Comparison of ENCODE assay signal across 1 cellular context in genomic region chrX:53287493-53288138, GRCh38.
TF ChIP-seq lines count a peak whose summit lies in the region.

No MANE protein-coding gene starts in this region.

TF ChIP-seq in HEK293, 187 proteins besides CTCF, POLR2A, EP300 and RAD21 (continued from another document):
- TF ChIP-seq SP3 (tag by site-specific recombination; IDR thresholded peaks at IDR 0.05) (peak; percentile 24; the same call in 1 of the 2 replicates), ZNF600 (tag by site-specific recombination; IDR thresholded peaks at IDR 0.05) (peak; percentile 92), ZNF830 (tag by site-specific recombination; IDR thresholded peaks at IDR 0.05; ENCODE audit: low read depth) (no peak), ZBTB20 (tag by site-specific recombination; IDR thresholded peaks at IDR 0.05) (peak; percentile 13; the same call in 1 of the 2 replicates), SP2 (tag by site-specific recombination; IDR thresholded peaks at IDR 0.05) (peak; percentile 47), ZBTB17 (tag by site-specific recombination; IDR thresholded peaks at IDR 0.05) (peak; percentile 47; the same call in 1 of the 2 replicates), ZIC2 (tag by site-specific recombination; IDR thresholded peaks at IDR 0.05) (peak; percentile 44; the same call in 1 of the 2 replicates), ZNF133 (tag by site-specific recombination; IDR thresholded peaks at IDR 0.05) (no peak), KLF8 (tag by site-specific recombination; IDR thresholded peaks at IDR 0.05) (0 out of 2 replicates have a peak, but pooled peaks have one; percentile 23), HOXC10 (CRISPR knock-in tag; IDR thresholded peaks at IDR 0.05) (no peak), GLIS1 (tag by site-specific recombination; IDR thresholded peaks at IDR 0.05) (peak; percentile 77), ZNF621 (tag by site-specific recombination; IDR thresholded peaks at IDR 0.05) (no peak), ZNF366 (tag by site-specific recombination; conservative IDR thresholded peaks at IDR 0.05) (peak; percentile 55), ZSCAN4 (tag by site-specific recombination; IDR thresholded peaks at IDR 0.05) (no peak), RBAK (tag by site-specific recombination; IDR thresholded peaks at IDR 0.05) (no peak), SP7 (tag by site-specific recombination; IDR thresholded peaks at IDR 0.05) (peak; percentile 91), ZNF132 (tag by site-specific recombination; IDR thresholded peaks at IDR 0.05; ENCODE audit: borderline replicate concordance) (no peak), GLIS2 (tag by site-specific recombination; IDR thresholded peaks at IDR 0.05) (no peak), ZNF610 (tag by site-specific recombination; IDR thresholded peaks at IDR 0.05; ENCODE audit: borderline replicate concordance) (no peak)
- TF ChIP-seq, protein P1, sequence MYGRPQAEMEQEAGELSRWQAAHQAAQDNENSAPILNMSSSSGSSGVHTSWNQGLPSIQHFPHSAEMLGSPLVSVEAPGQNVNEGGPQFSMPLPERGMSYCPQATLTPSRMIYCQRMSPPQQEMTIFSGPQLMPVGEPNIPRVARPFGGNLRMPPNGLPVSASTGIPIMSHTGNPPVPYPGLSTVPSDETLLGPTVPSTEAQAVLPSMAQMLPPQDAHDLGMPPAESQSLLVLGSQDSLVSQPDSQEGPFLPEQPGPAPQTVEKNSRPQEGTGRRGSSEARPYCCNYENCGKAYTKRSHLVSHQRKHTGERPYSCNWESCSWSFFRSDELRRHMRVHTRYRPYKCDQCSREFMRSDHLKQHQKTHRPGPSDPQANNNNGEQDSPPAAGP (tag by site-specific recombination; IDR thresholded peaks at IDR 0.05) = peak; percentile 21; the same call in 1 of the 2 replicates
- TF ChIP-seq, protein P2, sequence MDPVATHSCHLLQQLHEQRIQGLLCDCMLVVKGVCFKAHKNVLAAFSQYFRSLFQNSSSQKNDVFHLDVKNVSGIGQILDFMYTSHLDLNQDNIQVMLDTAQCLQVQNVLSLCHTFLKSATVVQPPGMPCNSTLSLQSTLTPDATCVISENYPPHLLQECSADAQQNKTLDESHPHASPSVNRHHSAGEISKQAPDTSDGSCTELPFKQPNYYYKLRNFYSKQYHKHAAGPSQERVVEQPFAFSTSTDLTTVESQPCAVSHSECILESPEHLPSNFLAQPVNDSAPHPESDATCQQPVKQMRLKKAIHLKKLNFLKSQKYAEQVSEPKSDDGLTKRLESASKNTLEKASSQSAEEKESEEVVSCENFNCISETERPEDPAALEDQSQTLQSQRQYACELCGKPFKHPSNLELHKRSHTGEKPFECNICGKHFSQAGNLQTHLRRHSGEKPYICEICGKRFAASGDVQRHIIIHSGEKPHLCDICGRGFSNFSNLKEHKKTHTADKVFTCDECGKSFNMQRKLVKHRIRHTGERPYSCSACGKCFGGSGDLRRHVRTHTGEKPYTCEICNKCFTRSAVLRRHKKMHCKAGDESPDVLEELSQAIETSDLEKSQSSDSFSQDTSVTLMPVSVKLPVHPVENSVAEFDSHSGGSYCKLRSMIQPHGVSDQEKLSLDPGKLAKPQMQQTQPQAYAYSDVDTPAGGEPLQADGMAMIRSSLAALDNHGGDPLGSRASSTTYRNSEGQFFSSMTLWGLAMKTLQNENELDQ (tag by site-specific recombination; IDR thresholded peaks at IDR 0.05; ENCODE audit: low read depth) = no peak
- TF ChIP-seq, protein P3, sequence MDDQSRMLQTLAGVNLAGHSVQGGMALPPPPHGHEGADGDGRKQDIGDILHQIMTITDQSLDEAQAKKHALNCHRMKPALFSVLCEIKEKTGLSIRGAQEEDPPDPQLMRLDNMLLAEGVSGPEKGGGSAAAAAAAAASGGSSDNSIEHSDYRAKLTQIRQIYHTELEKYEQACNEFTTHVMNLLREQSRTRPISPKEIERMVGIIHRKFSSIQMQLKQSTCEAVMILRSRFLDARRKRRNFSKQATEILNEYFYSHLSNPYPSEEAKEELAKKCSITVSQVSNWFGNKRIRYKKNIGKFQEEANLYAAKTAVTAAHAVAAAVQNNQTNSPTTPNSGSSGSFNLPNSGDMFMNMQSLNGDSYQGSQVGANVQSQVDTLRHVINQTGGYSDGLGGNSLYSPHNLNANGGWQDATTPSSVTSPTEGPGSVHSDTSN (CRISPR knock-in tag; IDR thresholded peaks at IDR 0.05) = no peak
- TF ChIP-seq, protein P4, sequence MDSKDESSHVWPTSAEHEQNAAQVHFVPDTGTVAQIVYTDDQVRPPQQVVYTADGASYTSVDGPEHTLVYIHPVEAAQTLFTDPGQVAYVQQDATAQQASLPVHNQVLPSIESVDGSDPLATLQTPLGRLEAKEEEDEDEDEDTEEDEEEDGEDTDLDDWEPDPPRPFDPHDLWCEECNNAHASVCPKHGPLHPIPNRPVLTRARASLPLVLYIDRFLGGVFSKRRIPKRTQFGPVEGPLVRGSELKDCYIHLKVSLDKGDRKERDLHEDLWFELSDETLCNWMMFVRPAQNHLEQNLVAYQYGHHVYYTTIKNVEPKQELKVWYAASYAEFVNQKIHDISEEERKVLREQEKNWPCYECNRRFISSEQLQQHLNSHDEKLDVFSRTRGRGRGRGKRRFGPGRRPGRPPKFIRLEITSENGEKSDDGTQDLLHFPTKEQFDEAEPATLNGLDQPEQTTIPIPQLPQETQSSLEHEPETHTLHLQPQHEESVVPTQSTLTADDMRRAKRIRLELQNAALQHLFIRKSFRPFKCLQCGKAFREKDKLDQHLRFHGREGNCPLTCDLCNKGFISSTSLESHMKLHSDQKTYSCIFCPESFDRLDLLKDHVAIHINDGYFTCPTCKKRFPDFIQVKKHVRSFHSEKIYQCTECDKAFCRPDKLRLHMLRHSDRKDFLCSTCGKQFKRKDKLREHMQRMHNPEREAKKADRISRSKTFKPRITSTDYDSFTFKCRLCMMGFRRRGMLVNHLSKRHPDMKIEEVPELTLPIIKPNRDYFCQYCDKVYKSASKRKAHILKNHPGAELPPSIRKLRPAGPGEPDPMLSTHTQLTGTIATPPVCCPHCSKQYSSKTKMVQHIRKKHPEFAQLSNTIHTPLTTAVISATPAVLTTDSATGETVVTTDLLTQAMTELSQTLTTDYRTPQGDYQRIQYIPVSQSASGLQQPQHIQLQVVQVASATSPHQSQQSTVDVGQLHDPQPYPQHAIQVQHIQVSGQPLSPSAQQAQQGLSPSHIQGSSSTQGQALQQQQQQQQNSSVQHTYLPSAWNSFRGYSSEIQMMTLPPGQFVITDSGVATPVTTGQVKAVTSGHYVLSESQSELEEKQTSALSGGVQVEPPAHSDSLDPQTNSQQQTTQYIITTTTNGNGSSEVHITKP (tag by site-specific recombination; IDR thresholded peaks at IDR 0.05) = peak; percentile 99
- TF ChIP-seq, protein P5, sequence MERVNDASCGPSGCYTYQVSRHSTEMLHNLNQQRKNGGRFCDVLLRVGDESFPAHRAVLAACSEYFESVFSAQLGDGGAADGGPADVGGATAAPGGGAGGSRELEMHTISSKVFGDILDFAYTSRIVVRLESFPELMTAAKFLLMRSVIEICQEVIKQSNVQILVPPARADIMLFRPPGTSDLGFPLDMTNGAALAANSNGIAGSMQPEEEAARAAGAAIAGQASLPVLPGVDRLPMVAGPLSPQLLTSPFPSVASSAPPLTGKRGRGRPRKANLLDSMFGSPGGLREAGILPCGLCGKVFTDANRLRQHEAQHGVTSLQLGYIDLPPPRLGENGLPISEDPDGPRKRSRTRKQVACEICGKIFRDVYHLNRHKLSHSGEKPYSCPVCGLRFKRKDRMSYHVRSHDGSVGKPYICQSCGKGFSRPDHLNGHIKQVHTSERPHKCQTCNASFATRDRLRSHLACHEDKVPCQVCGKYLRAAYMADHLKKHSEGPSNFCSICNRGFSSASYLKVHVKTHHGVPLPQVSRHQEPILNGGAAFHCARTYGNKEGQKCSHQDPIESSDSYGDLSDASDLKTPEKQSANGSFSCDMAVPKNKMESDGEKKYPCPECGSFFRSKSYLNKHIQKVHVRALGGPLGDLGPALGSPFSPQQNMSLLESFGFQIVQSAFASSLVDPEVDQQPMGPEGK (tag by site-specific recombination; IDR thresholded peaks at IDR 0.05) = peak; percentile 76
